Comparison of ENCODE assay signal across 1 cellular context in the genomic region with DNA sequence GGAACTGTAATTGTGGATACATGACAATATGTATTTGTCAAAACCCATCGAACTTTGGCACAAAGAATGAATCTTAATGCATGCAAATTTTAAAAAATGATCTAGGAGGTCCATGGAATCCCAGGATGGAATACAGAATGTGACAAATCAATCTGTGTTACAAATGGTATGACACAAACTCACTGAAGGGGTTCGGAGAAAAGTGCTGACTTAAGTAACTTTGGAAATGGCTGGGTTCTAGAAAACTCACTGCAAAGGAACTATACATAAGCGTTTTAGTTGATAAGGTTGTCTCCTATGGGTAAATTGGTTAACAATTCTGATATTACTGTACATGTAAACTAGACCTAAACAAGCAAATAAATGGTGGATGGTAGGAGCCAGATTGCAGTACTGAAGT.
TF ChIP-seq lines count a peak whose summit lies in the region.

No MANE protein-coding gene starts in this region.

TF ChIP-seq in A549, 52 proteins besides CTCF, POLR2A, EP300 and RAD21 (continued from another document):
- TF ChIP-seq, protein P1, sequence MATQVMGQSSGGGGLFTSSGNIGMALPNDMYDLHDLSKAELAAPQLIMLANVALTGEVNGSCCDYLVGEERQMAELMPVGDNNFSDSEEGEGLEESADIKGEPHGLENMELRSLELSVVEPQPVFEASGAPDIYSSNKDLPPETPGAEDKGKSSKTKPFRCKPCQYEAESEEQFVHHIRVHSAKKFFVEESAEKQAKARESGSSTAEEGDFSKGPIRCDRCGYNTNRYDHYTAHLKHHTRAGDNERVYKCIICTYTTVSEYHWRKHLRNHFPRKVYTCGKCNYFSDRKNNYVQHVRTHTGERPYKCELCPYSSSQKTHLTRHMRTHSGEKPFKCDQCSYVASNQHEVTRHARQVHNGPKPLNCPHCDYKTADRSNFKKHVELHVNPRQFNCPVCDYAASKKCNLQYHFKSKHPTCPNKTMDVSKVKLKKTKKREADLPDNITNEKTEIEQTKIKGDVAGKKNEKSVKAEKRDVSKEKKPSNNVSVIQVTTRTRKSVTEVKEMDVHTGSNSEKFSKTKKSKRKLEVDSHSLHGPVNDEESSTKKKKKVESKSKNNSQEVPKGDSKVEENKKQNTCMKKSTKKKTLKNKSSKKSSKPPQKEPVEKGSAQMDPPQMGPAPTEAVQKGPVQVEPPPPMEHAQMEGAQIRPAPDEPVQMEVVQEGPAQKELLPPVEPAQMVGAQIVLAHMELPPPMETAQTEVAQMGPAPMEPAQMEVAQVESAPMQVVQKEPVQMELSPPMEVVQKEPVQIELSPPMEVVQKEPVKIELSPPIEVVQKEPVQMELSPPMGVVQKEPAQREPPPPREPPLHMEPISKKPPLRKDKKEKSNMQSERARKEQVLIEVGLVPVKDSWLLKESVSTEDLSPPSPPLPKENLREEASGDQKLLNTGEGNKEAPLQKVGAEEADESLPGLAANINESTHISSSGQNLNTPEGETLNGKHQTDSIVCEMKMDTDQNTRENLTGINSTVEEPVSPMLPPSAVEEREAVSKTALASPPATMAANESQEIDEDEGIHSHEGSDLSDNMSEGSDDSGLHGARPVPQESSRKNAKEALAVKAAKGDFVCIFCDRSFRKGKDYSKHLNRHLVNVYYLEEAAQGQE (IDR thresholded peaks at IDR 0.05) = no peak
- no peak for TF ChIP-seq CBX2 (IDR thresholded peaks at IDR 0.05; ENCODE audit: borderline replicate concordance, low read depth)
- no peak for TF ChIP-seq POLR2AphosphoS2 (conservative IDR thresholded peaks at IDR 0.05; ENCODE audit: low read length)
- no peak for TF ChIP-seq NPAS2 (CRISPR knock-in tag; IDR thresholded peaks at IDR 0.05; ENCODE audit: borderline replicate concordance)
- no peak for TF ChIP-seq HOXA7 (CRISPR knock-in tag; IDR thresholded peaks at IDR 0.05)
- peak; percentile 42 for TF ChIP-seq MAFK (IDR thresholded peaks at IDR 0.05; ENCODE audit: partially characterized antibody)
- TF ChIP-seq HOXB13 (CRISPR knock-in tag; IDR thresholded peaks at IDR 0.05; ENCODE audit: low read depth) = no peak
- no peak for TF ChIP-seq RNF2 (IDR thresholded peaks at IDR 0.05; ENCODE audit: borderline replicate concordance, low read depth)
